8 cellular contexts compared by ENCODE assay signal in the genomic region with DNA sequence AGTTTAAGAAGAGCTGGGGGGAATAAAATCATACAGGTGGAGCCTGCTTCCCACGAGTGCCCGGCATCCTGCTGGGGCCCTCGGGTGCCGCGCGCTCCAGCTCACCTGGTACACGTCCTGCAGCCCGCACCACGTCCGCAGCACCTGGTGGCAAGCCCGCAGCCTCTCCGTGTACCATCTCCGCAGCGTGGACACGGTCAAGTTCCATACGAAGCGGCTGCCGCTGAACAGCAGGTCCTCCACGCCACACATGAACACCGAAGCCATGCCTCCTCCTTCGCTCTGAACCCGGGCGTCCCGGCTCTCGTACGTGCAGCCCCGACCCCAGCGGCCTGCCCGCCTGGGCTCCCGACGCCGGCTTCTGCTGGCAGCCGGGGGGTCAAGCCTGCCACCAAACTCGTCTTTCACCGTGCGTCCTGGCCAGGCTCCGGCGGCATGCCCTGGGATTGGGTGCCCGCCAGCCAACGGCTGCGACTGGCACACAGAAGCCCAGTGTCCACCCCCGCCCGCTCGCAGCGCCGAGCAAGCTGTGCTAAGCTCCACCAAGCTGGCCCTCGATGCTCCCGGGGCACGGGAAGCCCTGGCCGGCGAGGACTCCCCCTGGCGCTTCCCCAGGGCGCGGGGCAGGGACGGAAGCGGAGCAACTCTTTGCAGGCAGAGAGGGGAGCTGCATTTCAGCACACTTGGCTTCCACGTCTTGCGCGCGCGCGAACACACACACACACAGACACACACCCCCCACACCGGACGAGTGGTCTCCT. TPM values are rescaled to one million over a fixed set of nuclear protein-coding genes. Genes with fewer than 3 reads are reported as not detected.
DNase-seq lines count a peak whose midpoint lies in the region; ATAC-seq and TF ChIP-seq lines count a peak whose summit lies in the region.

A gene (minus strand): TSS at position 366 of the 761 bp plus-strand sequence. CDS start 99 bp downstream, at position 267.

- no peak for TF ChIP-seq POLR2A in breast epithelium (IDR thresholded peaks at IDR 0.05)

- H3K27me3 Mint-ChIP-seq in activated CD4-positive, alpha-beta T cell treated with anti-CD3 and anti-CD28 coated beads for 36 hours = peaks cover 47% of the 10 kb centered on the region

- peaks cover 11% of the 10 kb centered on the region for H3K4me1 Mint-ChIP-seq in activated CD4-positive, alpha-beta T cell treated with anti-CD3 and anti-CD28 coated beads for 36 hours

- H3K36me3 ChIP-seq in Panc1 (ENCODE audit: control insufficient read depth, insufficient read depth, low read length) (no peaks in the 10 kb centered on the region), breast epithelium (no peaks in the 10 kb centered on the region), psoas muscle (ENCODE audit: insufficient read depth in 1 of 2, low read depth in 1 of 2) (no peaks in the 10 kb centered on the region)

- H3K36me3 Mint-ChIP-seq in activated CD4-positive, alpha-beta T cell treated with anti-CD3 and anti-CD28 coated beads for 36 hours (ENCODE audit: low read depth) = no peaks in the 10 kb centered on the region

- POLR2A ChIA-PET in activated CD4-positive, alpha-beta T cell treated with anti-CD3 and anti-CD28 coated beads for 36 hours (lab: Charles Lee) = no interaction called here
- POLR2A ChIA-PET in Panc1 (lab: Charles Lee) = no interaction called here

- H3K27me3 ChIP-seq in Panc1 (ENCODE audit: control insufficient read depth, insufficient read depth, low read length) = peaks cover 12% of the 10 kb centered on the region
- no peaks in the 10 kb centered on the region for H3K27me3 ChIP-seq in breast epithelium
- H3K27me3 ChIP-seq in psoas muscle (ENCODE audit: insufficient read depth in 3 of 3, low read length in 2 of 3) = peaks cover 0 to 5% (median 0%) of the 10 kb centered on the region in 3 donors

- peak; percentile 59 for DNase-seq in activated CD4-positive, alpha-beta T cell treated with anti-CD3 and anti-CD28 coated beads for 36 hours
- DNase-seq in activated CD4-positive, alpha-beta T cell treated with anti-CD3 and anti-CD28 coated beads for 1 hour = no peak
- no peak for DNase-seq in Panc1 (ENCODE audit: low read depth, low spot score)
- DNase-seq in breast epithelium (ENCODE audit: low spot score in 2 of 2) = peak; percentile 62 to 73
- DNase-seq in psoas muscle = peak; percentile 73 to 83
- DNase-seq in germinal center (ENCODE audit: low spot score) = no peak
- DNase-seq in activated CD4-positive, CD25-positive, alpha-beta regulatory T cell (lab: John Stamatoyannopoulos, UW) = no peak

- CTCF ChIA-PET in activated CD4-positive, alpha-beta T cell treated with anti-CD3 and anti-CD28 coated beads for 36 hours (lab: Charles Lee) = interaction anchor here (0.7 to 2.9 kb wide), 5 partner anchors 9 to 224 kb away, joined by 3 to 12 read pairs (median 4); no protein-coding TSS in a partner anchor
- CTCF ChIA-PET in Panc1 (lab: Charles Lee) = interaction anchor here (0.6 kb wide), 1 partner anchor 201 kb away, joined by 4 read pairs; no protein-coding TSS in a partner anchor

- no TSS peak for BruUV-seq in Panc1 (replicated peaks; lab: Mats Ljungman, UMichigan)

- H3K9me3 ChIP-seq in Panc1 (ENCODE audit: control insufficient read depth, insufficient read depth, low read depth, low read length) (no peaks in the 10 kb centered on the region), breast epithelium (no peaks in the 10 kb centered on the region), psoas muscle (no peaks in the 10 kb centered on the region)

- H3K4me1 ChIP-seq in Panc1 (ENCODE audit: control insufficient read depth, insufficient read depth, low read length) (no peaks in the 10 kb centered on the region), breast epithelium (peaks cover 0 to 8% of the 10 kb centered on the region in 2 donors), psoas muscle (peaks cover 6% of the 10 kb centered on the region)

- peak; percentile 69 for ATAC-seq in activated CD4-positive, alpha-beta T cell treated with anti-CD3 and anti-CD28 coated beads for 36 hours
- ATAC-seq in Panc1 (peak; percentile 82), psoas muscle (peak; percentile 89 to 98 (median 94))

- H3K27ac ChIP-seq in Panc1 (ENCODE audit: low read length) (no peak within 1 kb of the TSS), breast epithelium (peak within 1 kb of the TSS; percentile 40 to 48), psoas muscle (no peak within 1 kb of the TSS)

- H3K4me3 ChIP-seq in Panc1 (ENCODE audit: low read depth in 2 of 2, low read length in 2 of 2) (peak within 1 kb of the TSS; percentile 36 to 38), breast epithelium (peak within 1 kb of the TSS; percentile 55 to 86 (median 59)), iPS-11a (ENCODE audit: low read depth, low read length) (peak within 1 kb of the TSS; percentile 35), psoas muscle (peak within 1 kb of the TSS; percentile 71)

- TF ChIP-seq CTCF in Panc1 (IDR thresholded peaks at IDR 0.05) = peak; percentile 23; the same call in 1 of the 2 replicates
- no peak for TF ChIP-seq CTCF in breast epithelium (IDR thresholded peaks at IDR 0.05)
- no peak for TF ChIP-seq CTCF in psoas muscle (IDR thresholded peaks at IDR 0.05)

- H3K9me3 Mint-ChIP-seq in activated CD4-positive, alpha-beta T cell treated with anti-CD3 and anti-CD28 coated beads for 36 hours (ENCODE audit: low read depth) = no peaks in the 10 kb centered on the region

- peak within 1 kb of the TSS; percentile 30 for H3K4me3 Mint-ChIP-seq in activated CD4-positive, alpha-beta T cell treated with anti-CD3 and anti-CD28 coated beads for 36 hours

- intact Hi-C loops in activated CD4-positive, alpha-beta T cell treated with anti-CD3 and anti-CD28 coated beads for 36 hours (cut with DNase I, micrococcal nuclease) = no loop called here
- intact Hi-C loops in Panc1 (cut with micrococcal nuclease; ENCODE audit: unreplicated experiment) (no loop called here), breast epithelium (cut with DNase I; ENCODE audit: low total_unique reads) (no loop called here), psoas muscle (cut with DNase I) (no loop called here)

- H3K27ac Mint-ChIP-seq in activated CD4-positive, alpha-beta T cell treated with anti-CD3 and anti-CD28 coated beads for 36 hours = no peak within 1 kb of the TSS

- 1% methylated on average over 59 to 64 of the region's 64 CpGs for WGBS in psoas muscle, 3 donors

- in situ Hi-C loops in Panc1 (cut with HindIII; ENCODE audit: low pct_unique_long_range_greater_than_20kb, low sequenced_read_pairs) = no loop called here

RNA-seq across cellular contexts. Expression of the gene that starts here (rescaled TPM):
- 1 to 10 TPM; 8.0 to 8.3 TPM for total RNA-seq in activated CD4-positive, alpha-beta T cell treated with anti-CD3 and anti-CD28 coated beads for 36 hours
- total RNA-seq in Panc1 (2021; ENCODE audit: unreplicated experiment) (0.90 TPM), breast epithelium (10 to 100 TPM; 31.1 to 49.5 (median 35.0) TPM), psoas muscle (1 to 10 TPM; 2.6 to 4.0 (median 2.9) TPM)
- 1.1 TPM for polyA plus RNA-seq in Panc1 (2012; ENCODE audit: insufficient read length)
- 1 to 10 TPM; 1.1 to 3.0 (median 1.5) TPM for polyA plus RNA-seq in psoas muscle

Comparison
In these comparisons a context has a peak if more than half of its experiments do, and no peak if none do; other contexts are left out.
1. DNase-seq: peak in activated CD4-positive, alpha-beta T cell treated with anti-CD3 and anti-CD28 coated beads for 36 hours (single experiment), breast epithelium (2 of 2) and psoas muscle (2 of 2); none in activated CD4-positive, alpha-beta T cell treated with anti-CD3 and anti-CD28 coated beads for 1 hour (single experiment), Panc1 (single experiment), germinal center (single experiment) and activated CD4-positive, CD25-positive, alpha-beta regulatory T cell (0 of 4).
2. H3K27ac ChIP-seq: peak in breast epithelium (2 of 2); none in Panc1 (single experiment) and psoas muscle (single experiment).
3. Peak in every context shown above with its lines, with median percentiles within 50 percentile points of each other: ATAC-seq and H3K4me3 ChIP-seq.